In genomic region chr21:14075346-14076142, GRCh38 we compare ENCODE assay signal across 27 cellular contexts.
"Had no signal": no experiment of that assay in that cellular context is flagged by ENCODE, and none has a peak within 500 bp of the region (broad histone marks: within the 10 kb centered on the region; RNA-seq: fewer than 3 reads in every experiment).

No MANE protein-coding gene starts in this region.

- H3K36me3 Mint-ChIP-seq: activated CD4-positive, alpha-beta memory T cell treated with anti-CD3 and anti-CD28 coated beads for 36 hours; activated naive CD4-positive, alpha-beta T cell treated with anti-CD3 and anti-CD28 coated beads, Interleukin-2, amount 50 U/mL, for 24 hours had no signal

- H3K4me1 Mint-ChIP-seq: activated CD4-positive, alpha-beta T cell treated with anti-CD3 and anti-CD28 coated beads, Interleukin-2, amount 10 ng/mL, durations not matched to agents 24 days and 14 days; activated naive CD4-positive, alpha-beta T cell treated with anti-CD3 and anti-CD28 coated beads, Interleukin-2, amount 50 U/mL, for 24 hours; activated naive CD8-positive, alpha-beta T cell treated with anti-CD3 and anti-CD28 coated beads, Interleukin-2, amount 50 U/mL, for 24 hours; activated T-helper 17 cell treated with anti-CD3 and anti-CD28 coated beads, Interleukin-2, amount 50 U/mL, for 72 hours; mesothelial cell of epicardium; T-helper 17 cell had no signal

- H3K27ac Mint-ChIP-seq: activated CD4-positive, alpha-beta memory T cell treated with anti-CD3 and anti-CD28 coated beads for 36 hours; activated CD4-positive, alpha-beta T cell treated with anti-CD3 and anti-CD28 coated beads, Interleukin-2, amount 10 ng/mL, durations not matched to agents 24 days and 14 days; activated naive CD4-positive, alpha-beta T cell treated with anti-CD3 and anti-CD28 coated beads, Interleukin-2, amount 50 U/mL, for 24 hours; activated naive CD8-positive, alpha-beta T cell treated with anti-CD3 and anti-CD28 coated beads, Interleukin-2, amount 50 U/mL, for 24 hours; activated T-helper 17 cell treated with anti-CD3 and anti-CD28 coated beads, Interleukin-2, amount 50 U/mL, for 72 hours; mesothelial cell of epicardium; naive thymus-derived CD4-positive, alpha-beta T cell; T-helper 17 cell had no signal

- H3K9me3 ChIP-seq: pancreas, prostate gland, transverse colon had no signal

- H3K4me3 ChIP-seq: breast epithelium, pancreas, prostate gland, transverse colon had no signal

- H3K27ac ChIP-seq: breast epithelium, pancreas, prostate gland, transverse colon, WERI-Rb-1 had no signal

- H3K4me3 Mint-ChIP-seq: activated CD4-positive, alpha-beta memory T cell treated with anti-CD3 and anti-CD28 coated beads for 36 hours; activated CD4-positive, alpha-beta T cell treated with anti-CD3 and anti-CD28 coated beads, Interleukin-2, amount 10 ng/mL, durations not matched to agents 24 days and 14 days; activated naive CD4-positive, alpha-beta T cell treated with anti-CD3 and anti-CD28 coated beads, Interleukin-2, amount 50 U/mL, for 24 hours; activated naive CD8-positive, alpha-beta T cell treated with anti-CD3 and anti-CD28 coated beads, Interleukin-2, amount 50 U/mL, for 24 hours; activated T-cell treated with anti-CD3 and anti-CD28 coated beads, Interleukin-2, amount 50 U/mL, for 4 hours; activated T-helper 17 cell treated with anti-CD3 and anti-CD28 coated beads, Interleukin-2, amount 50 U/mL, for 72 hours; mesothelial cell of epicardium had no signal

- FAIRE-seq: colon, endometrium, frontal cortex, pancreas had no signal

- ATAC-seq: activated naive CD8-positive, alpha-beta T cell treated with anti-CD3 and anti-CD28 coated beads, Interleukin-2, amount 50 U/mL, for 24 hours; left cardiac atrium; naive thymus-derived CD4-positive, alpha-beta T cell; pancreas had no signal

- DNase-seq: activated CD4-positive, alpha-beta T cell treated with anti-CD3 and anti-CD28 coated beads, Interleukin-2, amount 10 ng/mL, durations not matched to agents 24 days and 14 days; activated CD4-positive, CD25-positive, alpha-beta regulatory T cell treated with anti-CD3 and anti-CD28 coated beads, Interleukin-2, amount 50 U/mL, for 72 hours; activated naive CD8-positive, alpha-beta T cell treated with anti-CD3 and anti-CD28 coated beads, Interleukin-2, amount 50 U/mL, for 24 hours; activated T-cell treated with anti-CD3 and anti-CD28 coated beads, Interleukin-2, amount 50 U/mL, for 4 hours; dermis blood vessel endothelial cell; effector CD4-positive, alpha-beta T cell; left cardiac atrium; mammary epithelial cell; naive thymus-derived CD4-positive, alpha-beta T cell; nucleus accumbens; retina; stimulated activated CD4-positive, alpha-beta T cell treated with anti-CD3 and anti-CD28 coated beads, Interleukin-2, amount 100 ng/mL, for 24 hours; stimulated activated naive CD4-positive, alpha-beta T cell; T-helper 17 cell; T1000; transverse colon; WERI-Rb-1 had no signal

- H3K4me1 ChIP-seq: breast epithelium, pancreas, prostate gland, transverse colon had no signal

- H3K36me3 ChIP-seq: breast epithelium, pancreas, prostate gland, transverse colon, WERI-Rb-1 had no signal

- H3K27me3 ChIP-seq: breast epithelium, pancreas, transverse colon had no signal

- H3K27me3 Mint-ChIP-seq: activated CD4-positive, alpha-beta memory T cell treated with anti-CD3 and anti-CD28 coated beads for 36 hours; activated CD4-positive, alpha-beta T cell treated with anti-CD3 and anti-CD28 coated beads, Interleukin-2, amount 10 ng/mL, durations not matched to agents 24 days and 14 days; activated naive CD4-positive, alpha-beta T cell treated with anti-CD3 and anti-CD28 coated beads, Interleukin-2, amount 50 U/mL, for 24 hours; activated naive CD8-positive, alpha-beta T cell treated with anti-CD3 and anti-CD28 coated beads, Interleukin-2, amount 50 U/mL, for 24 hours; activated T-helper 17 cell treated with anti-CD3 and anti-CD28 coated beads, Interleukin-2, amount 50 U/mL, for 72 hours; naive thymus-derived CD4-positive, alpha-beta T cell; T-helper 17 cell had no signal
